Comparison of ENCODE assay signal across 1 cellular context in genomic region chr9:125433461-125434001, GRCh38.
A peak's percentile ranks its signal among the peaks of the same experiment; 100 is the strongest.
TF ChIP-seq lines count a peak whose summit lies in the region.

No MANE protein-coding gene starts in this region.

TF ChIP-seq in SK-N-SH, 30 proteins besides CTCF, POLR2A, EP300 and RAD21:
- TF ChIP-seq SMC3 (IDR thresholded peaks at IDR 0.05; ENCODE audit: low read depth, low read length), result no peak
- TF ChIP-seq, protein P1, sequence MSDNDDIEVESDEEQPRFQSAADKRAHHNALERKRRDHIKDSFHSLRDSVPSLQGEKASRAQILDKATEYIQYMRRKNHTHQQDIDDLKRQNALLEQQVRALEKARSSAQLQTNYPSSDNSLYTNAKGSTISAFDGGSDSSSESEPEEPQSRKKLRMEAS (IDR thresholded peaks at IDR 0.05; ENCODE audit: low read depth), result no peak
- TF ChIP-seq FOXJ3 (CRISPR knock-in tag; IDR thresholded peaks at IDR 0.05), result no peak
- TF ChIP-seq NFIC (IDR thresholded peaks at IDR 0.05; ENCODE audit: borderline replicate concordance), result no peak
- TF ChIP-seq YY1 (IDR thresholded peaks at IDR 0.05; ENCODE audit: low read depth), result no peak
- TF ChIP-seq ZBTB33 (IDR thresholded peaks at IDR 0.05; ENCODE audit: borderline replicate concordance, low read depth), result no peak
- no peak for TF ChIP-seq TAF1 (IDR thresholded peaks at IDR 0.05; ENCODE audit: borderline replicate concordance, low read depth, low read length)
- no peak for TF ChIP-seq TCF12 (IDR thresholded peaks at IDR 0.05)
- peak; percentile 59 for TF ChIP-seq CHD2 (IDR thresholded peaks at IDR 0.05; ENCODE audit: low read length, partially characterized antibody)
- TF ChIP-seq GABPA (IDR thresholded peaks at IDR 0.05; ENCODE audit: low read depth), result no peak
- TF ChIP-seq MXI1 (IDR thresholded peaks at IDR 0.05; ENCODE audit: low read depth, low read length), result peak; percentile 58; the same call in 1 of the 2 replicates
- TF ChIP-seq RCOR1 (IDR thresholded peaks at IDR 0.05; ENCODE audit: low read length), result 0 out of 2 replicates have a peak, but pooled peaks have one; percentile 6
- no peak for TF ChIP-seq JUND (IDR thresholded peaks at IDR 0.05)
- TF ChIP-seq ELF1 (IDR thresholded peaks at IDR 0.05), result no peak
- TF ChIP-seq, protein P2, sequence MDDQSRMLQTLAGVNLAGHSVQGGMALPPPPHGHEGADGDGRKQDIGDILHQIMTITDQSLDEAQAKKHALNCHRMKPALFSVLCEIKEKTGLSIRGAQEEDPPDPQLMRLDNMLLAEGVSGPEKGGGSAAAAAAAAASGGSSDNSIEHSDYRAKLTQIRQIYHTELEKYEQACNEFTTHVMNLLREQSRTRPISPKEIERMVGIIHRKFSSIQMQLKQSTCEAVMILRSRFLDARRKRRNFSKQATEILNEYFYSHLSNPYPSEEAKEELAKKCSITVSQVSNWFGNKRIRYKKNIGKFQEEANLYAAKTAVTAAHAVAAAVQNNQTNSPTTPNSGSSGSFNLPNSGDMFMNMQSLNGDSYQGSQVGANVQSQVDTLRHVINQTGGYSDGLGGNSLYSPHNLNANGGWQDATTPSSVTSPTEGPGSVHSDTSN (IDR thresholded peaks at IDR 0.05), result no peak
- TF ChIP-seq, protein P3, sequence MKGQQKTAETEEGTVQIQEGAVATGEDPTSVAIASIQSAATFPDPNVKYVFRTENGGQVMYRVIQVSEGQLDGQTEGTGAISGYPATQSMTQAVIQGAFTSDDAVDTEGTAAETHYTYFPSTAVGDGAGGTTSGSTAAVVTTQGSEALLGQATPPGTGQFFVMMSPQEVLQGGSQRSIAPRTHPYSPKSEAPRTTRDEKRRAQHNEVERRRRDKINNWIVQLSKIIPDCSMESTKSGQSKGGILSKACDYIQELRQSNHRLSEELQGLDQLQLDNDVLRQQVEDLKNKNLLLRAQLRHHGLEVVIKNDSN (IDR thresholded peaks at IDR 0.05; ENCODE audit: borderline replicate concordance, low read depth), result no peak
- no peak for TF ChIP-seq NRF1 (IDR thresholded peaks at IDR 0.05; ENCODE audit: low read depth, low read length)
- no peak for TF ChIP-seq RFX5 (IDR thresholded peaks at IDR 0.05; ENCODE audit: low read length)
- TF ChIP-seq GATA2 (CRISPR knock-in tag; IDR thresholded peaks at IDR 0.05), result peak; percentile 30
- no peak for TF ChIP-seq IRF3 (IDR thresholded peaks at IDR 0.05; ENCODE audit: low read depth, low read length)
TF ChIP-seq in SK-N-SH: peak in this region for 4.
